Comparison of ENCODE assay signal across 8 cellular contexts in the genomic region with DNA sequence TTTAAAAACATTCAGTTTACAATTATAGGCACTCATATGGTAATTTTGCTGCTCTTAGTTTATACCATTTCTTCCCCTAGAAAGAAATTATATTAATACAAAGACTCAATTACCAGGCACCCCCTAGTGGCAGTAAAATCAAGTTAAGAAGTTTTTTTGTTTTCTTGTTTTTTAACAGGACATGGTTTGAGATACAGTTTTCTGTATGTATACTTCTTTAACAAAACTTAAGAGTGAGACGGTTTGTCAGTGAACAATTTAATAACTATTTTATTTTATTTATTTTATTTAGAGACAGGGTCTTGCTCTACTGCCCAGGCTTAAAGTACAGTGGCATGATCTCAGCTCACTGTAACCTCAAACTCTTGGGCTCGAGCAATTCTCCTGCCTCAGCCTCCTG.
DNase-seq lines count a peak whose midpoint lies in the region; ATAC-seq, FAIRE-seq and TF ChIP-seq lines count a peak whose summit lies in the region.

No MANE protein-coding gene starts in this region.

- H3K9me2 ChIP-seq in Loucy (replicated peaks; ENCODE audit: low read depth, low read length) = no peaks in the 10 kb centered on the region

- H3K36me3 ChIP-seq in Loucy (ENCODE audit: insufficient read depth, low read length) = peaks cover 34% of the 10 kb centered on the region; the same call in 1 of the 2 replicates
- H3K36me3 ChIP-seq in bronchial epithelial cell (ENCODE audit: control insufficient read depth, insufficient read depth, low read length) = peaks cover 1% of the 10 kb centered on the region

- no peak overlapping the region for H3K27ac Mint-ChIP-seq in nephron

- H3K36me3 Mint-ChIP-seq in nephron (ENCODE audit: low read depth) = peaks cover 4% of the 10 kb centered on the region

- H3K4me1 Mint-ChIP-seq in nephron = no peaks in the 10 kb centered on the region

- H3K4me2 ChIP-seq in Loucy (ENCODE audit: low read depth, low read length, poor library complexity, severe bottlenecking) = no peak overlapping the region

- H3K9ac ChIP-seq in Loucy (ENCODE audit: low read depth, low read length, poor library complexity, severe bottlenecking) = no peak overlapping the region

- no peaks in the 10 kb centered on the region for H3K27me3 ChIP-seq in Loucy (ENCODE audit: insufficient read depth, low read length, poor library complexity, severe bottlenecking)
- H3K27me3 ChIP-seq in bronchial epithelial cell (ENCODE audit: control insufficient read depth, insufficient read depth, low read length) = no peaks in the 10 kb centered on the region

- TF ChIP-seq CTCF in Loucy (conservative IDR thresholded peaks at IDR 0.05; ENCODE audit: low read length) = peak; percentile 74
- peak; percentile 16 for TF ChIP-seq CTCF in bronchial epithelial cell (IDR thresholded peaks at IDR 0.05; ENCODE audit: insufficient read depth, low read length, severe bottlenecking)
- peak; percentile 42 to 57 (median 43) for TF ChIP-seq CTCF in nephron (IDR thresholded peaks at IDR 0.05; ENCODE audit: unreplicated experiment in 3 of 3)

- H3K9me3 Mint-ChIP-seq in nephron = no peaks in the 10 kb centered on the region

- H2AFZ ChIP-seq in Loucy (ENCODE audit: low read length) = no peak overlapping the region

- TF ChIP-seq POLR2A in GM12892 (IDR thresholded peaks at IDR 0.05; ENCODE audit: low read depth, low read length) = no peak

- H3K9me3 ChIP-seq in Loucy (ENCODE audit: insufficient read depth, low read depth, low read length) = no peaks in the 10 kb centered on the region

- no peak overlapping the region for H3K4me3 Mint-ChIP-seq in nephron

- H3K79me2 ChIP-seq in Loucy (ENCODE audit: insufficient read depth, low read length) = no peaks in the 10 kb centered on the region

- H3K4me1 ChIP-seq in Loucy (ENCODE audit: insufficient read depth, low read length, poor library complexity, severe bottlenecking) = peaks cover 12% of the 10 kb centered on the region

- no peaks in the 10 kb centered on the region for H3K27me3 Mint-ChIP-seq in nephron (ENCODE audit: low read depth)

- no peak for FAIRE-seq in bronchial epithelial cell (lab: Jason Lieb, UNC)
- no peak for FAIRE-seq in GM12892 (lab: Jason Lieb, UNC)

- H3F3A ChIP-seq in Loucy (ENCODE audit: low read depth) = no peaks in the 10 kb centered on the region

- no peak for ATAC-seq in GM18517 (IDR thresholded peaks at IDR 0.05; ENCODE audit: unreplicated experiment)

- no peak overlapping the region for H3K4me3 ChIP-seq in Loucy (ENCODE audit: low read length, poor library complexity, severe bottlenecking)
- H3K4me3 ChIP-seq in bronchial epithelial cell (ENCODE audit: low read depth, low read length) = no peak overlapping the region

- H4K20me1 ChIP-seq in Loucy (ENCODE audit: insufficient read depth, low read length, poor library complexity, severe bottlenecking) = no peaks in the 10 kb centered on the region

- DNase-seq in EH (ENCODE audit: low read depth) = peak; percentile 30
- peak; percentile 25 for DNase-seq in bronchial epithelial cell (ENCODE audit: low read depth)
- DNase-seq in activated naive CD4-positive, alpha-beta T cell treated with Interleukin-2 at 50 U/mL for 16 hours = no peak
- no peak for DNase-seq in GM19238 (ENCODE audit: insufficient read length, low spot score)
- DNase-seq in GM12892 (ENCODE audit: insufficient read length) = no peak

Comparison
In these comparisons a context has a peak if more than half of its experiments do, and no peak if none do; other contexts are left out.
1. DNase-seq: peak in EH (single experiment) and bronchial epithelial cell (single experiment); none in activated naive CD4-positive, alpha-beta T cell treated with Interleukin-2 at 50 U/mL for 16 hours (single experiment), GM19238 (single experiment) and GM12892 (single experiment).
2. CTCF ChIP-seq: peak in every context shown above with its lines; median percentile 74 in Loucy; 43 in nephron; 16 in bronchial epithelial cell.